ENCODE assay signal across 21 cellular contexts in genomic region chr4:7687006-7687405, GRCh38.
"Had no signal": no experiment of that assay in that cellular context is flagged by ENCODE, and none has a peak within 500 bp of the region (broad histone marks: within the 10 kb centered on the region; RNA-seq: fewer than 3 reads in every experiment).

No MANE protein-coding gene starts in this region.

- H3K27ac ChIP-seq: breast epithelium, esophagus muscularis mucosa, thyroid gland had no signal

- H3K36me3 Mint-ChIP-seq: natural killer cell had no signal

- H3K27ac Mint-ChIP-seq: activated T-cell treated with anti-CD3 and anti-CD28 coated beads, Interleukin-2, amount 50 U/mL, for 72 hours; dendritic cell treated with granulocyte-macrophage colony-stimulating factor and Interleukin-4, amounts not matched to agents 40 ng/mL and 50 ng/mL, for 4 days; natural killer cell had no signal

- FAIRE-seq: astrocyte, endothelial cell of umbilical vein, urothelium cell line had no signal

- ATAC-seq: activated CD4-positive, CD25-positive, alpha-beta regulatory T cell treated with anti-CD3 and anti-CD28 coated beads, Interleukin-2, amount 50 U/mL, for 24 hours; activated T-cell treated with anti-CD3 and anti-CD28 coated beads, Interleukin-2, amount 50 U/mL, for 72 hours; natural killer cell had no signal

- H3K9me3 Mint-ChIP-seq: natural killer cell had no signal

- H3K36me3 ChIP-seq: breast epithelium, thyroid gland had no signal

- H3K27me3 ChIP-seq: breast epithelium, esophagus muscularis mucosa, thyroid gland had no signal

- H3K4me1 ChIP-seq: esophagus muscularis mucosa, thyroid gland had no signal

- H3K4me3 ChIP-seq: breast epithelium, esophagus muscularis mucosa, thyroid gland had no signal

- DNase-seq: activated CD8-positive, alpha-beta memory T cell treated with anti-CD3 and anti-CD28 coated beads for 24 hours; activated CD8-positive, alpha-beta memory T cell treated with anti-CD3 and anti-CD28 coated beads, Interleukin-2, amount 50 U/mL, for 48 hours; activated effector memory CD4-positive, alpha-beta T cell treated with anti-CD3 and anti-CD28 coated beads, Interleukin-2, amount 50 U/mL, for 16 hours; activated naive CD4-positive, alpha-beta T cell treated with anti-CD3 and anti-CD28 coated beads, Interleukin-2, amount 50 U/mL, for 16 hours; activated T-cell treated with anti-CD3 and anti-CD28 coated beads, Interleukin-2, amount 50 U/mL, for 72 hours; cerebellar nuclear complex; effector CD8-positive, alpha-beta T cell; mesendoderm; natural killer cell; retina; stimulated activated CD4-positive, alpha-beta T cell treated with anti-CD3 and anti-CD28 coated beads, Interleukin-2, amount 100 ng/mL, for 24 hours; stimulated activated naive CD4-positive, alpha-beta T cell treated with Interleukin-2 at 50 U/mL for 16 hours; T1000; thyroid gland had no signal

- H3K4me3 Mint-ChIP-seq: activated T-cell treated with anti-CD3 and anti-CD28 coated beads, Interleukin-2, amount 50 U/mL, for 72 hours; dendritic cell treated with granulocyte-macrophage colony-stimulating factor and Interleukin-4, amounts not matched to agents 40 ng/mL and 50 ng/mL, for 4 days; natural killer cell had no signal

- H3K9me3 ChIP-seq: thyroid gland had no signal
